9 cellular contexts compared by ENCODE assay signal in genomic region chr22:44669725-44670027, GRCh38. TPM values are rescaled to one million over a fixed set of nuclear protein-coding genes. Genes with fewer than 3 reads are reported as not detected.
DNase-seq lines count a peak whose midpoint lies in the region; ATAC-seq and TF ChIP-seq lines count a peak whose summit lies in the region.
"Had no signal": no experiment of that assay in that cellular context is flagged by ENCODE, and none has a peak within 500 bp of the region (broad histone marks: within the 10 kb centered on the region; RNA-seq: fewer than 3 reads in every experiment).

No MANE protein-coding gene starts in this region.

- ATAC-seq in heart right ventricle (peak in 1 of 8 donors; percentile 13), left ventricle myocardium superior (no peak), SK-N-SH treated with all-trans-retinoic acid at 6 μM for 48 hours (peak; percentile 49), aorta (ENCODE audit: low FRiP score) (no peak), GM18909 (IDR thresholded peaks at IDR 0.05; ENCODE audit: poor library complexity, unreplicated experiment) (no peak)

- H3K9me3 ChIP-seq in heart right ventricle = no peaks in the 10 kb centered on the region
- no peaks in the 10 kb centered on the region for H3K9me3 ChIP-seq in aorta (ENCODE audit: control insufficient read depth, low read length)

- peaks cover 0 to 27% (median 10%) of the 10 kb centered on the region in 7 donors for H3K27me3 ChIP-seq in heart right ventricle
- H3K27me3 ChIP-seq in aorta (ENCODE audit: control insufficient read depth in 1 of 2, insufficient read depth in 2 of 2, low read length in 1 of 2) = no peaks in the 10 kb centered on the region

- H3K36me3 ChIP-seq in heart right ventricle (no peaks in the 10 kb centered on the region), aorta (ENCODE audit: control insufficient read depth in 1 of 2, insufficient read depth in 2 of 2, low read length in 1 of 2) (no peaks in the 10 kb centered on the region)

- H3K27ac ChIP-seq in heart right ventricle (no peak overlapping the region), aorta (ENCODE audit: low read depth in 1 of 2, low read length in 2 of 2) (no peak overlapping the region)

- H3K4me3 ChIP-seq in heart right ventricle (peak overlapping the region in 2 of 10 donors; percentile 53 to 54), foreskin fibroblast (ENCODE audit: low read depth in 1 of 2, low read length in 2 of 2) (peak overlapping the region; percentile 50 to 83), aorta (ENCODE audit: low read length in 2 of 2) (no peak overlapping the region)

- WGBS in heart right ventricle, 2 donors = 56 to 76% methylated on average over 6 of the region's 6 CpGs
- 57 to 82% methylated on average over 6 of the region's 6 CpGs for WGBS in aorta, 2 donors

- peak in 6 of 9 donors; percentile 11 to 46 (median 21) for TF ChIP-seq CTCF in heart right ventricle (IDR thresholded peaks at IDR 0.05)
- peak; percentile 54 for TF ChIP-seq CTCF in foreskin fibroblast (IDR thresholded peaks at IDR 0.05; ENCODE audit: low read depth, low read length)

- intact Hi-C loops in heart right ventricle (cut with DNase I) (no loop called here), left ventricle myocardium superior (cut with micrococcal nuclease) (no loop called here), aorta (cut with DNase I) (no loop called here)

- H3K4me1 ChIP-seq in heart right ventricle (peaks cover 0 to 28% (median 7%) of the 10 kb centered on the region in 9 donors), aorta (ENCODE audit: control insufficient read depth in 1 of 2, insufficient read depth in 2 of 2, low read length in 2 of 2) (no peaks in the 10 kb centered on the region)

- DNase-seq in heart right ventricle = no peak
- no peak for DNase-seq in left ventricle myocardium superior
- peak in 1 of 2 donors; percentile 55 for DNase-seq in foreskin fibroblast
- DNase-seq in aorta = peak; percentile 34 to 48
- DNase-seq in T-helper 9 cell = no peak
- DNase-seq in NAMALWA (ENCODE audit: low spot score) = no peak
- DNase-seq: NCI-H2081 treated with DMSO at 0.1 percent for 48 hours had no signal

TF ChIP-seq in SK-N-SH treated with all-trans-retinoic acid at 6 μM for 48 hours, 23 proteins besides CTCF, POLR2A, EP300 and RAD21:
- TF ChIP-seq ISL1 (CRISPR knock-in tag; IDR thresholded peaks at IDR 0.05) = no peak
- no peak for TF ChIP-seq SNAI2 (CRISPR knock-in tag; IDR thresholded peaks at IDR 0.05)
- TF ChIP-seq ESRRG (CRISPR knock-in tag; IDR thresholded peaks at IDR 0.05) = no peak
- TF ChIP-seq CSRNP3 (CRISPR knock-in tag; IDR thresholded peaks at IDR 0.05) = no peak
- TF ChIP-seq TSHZ2 (CRISPR knock-in tag; IDR thresholded peaks at IDR 0.05) = no peak
- TF ChIP-seq PATZ1 (CRISPR knock-in tag; IDR thresholded peaks at IDR 0.05; ENCODE audit: borderline replicate concordance) = no peak

RNA-seq across cellular contexts. Expression of gene PRR5, which starts 32.3 kb away (rescaled TPM):
- 1 to 10 TPM in 9 of 10 donors, under 1 TPM in 1; 0.96 to 4.8 (median 2.9) TPM for total RNA-seq in heart right ventricle
- 1 to 10 TPM; 2.8 to 3.4 TPM for polyA plus RNA-seq in heart right ventricle
- 2.9 TPM for total RNA-seq in left ventricle myocardium superior
- 10 to 100 TPM in 1 of 2 donors, 1 to 10 TPM in 1; 9.9 to 15.3 TPM for total RNA-seq in aorta
- 1 to 10 TPM; 1.3 to 9.9 TPM for polyA plus RNA-seq in aorta

Comparison
In these comparisons a context has a peak if more than half of its experiments do, and no peak if none do; other contexts are left out.
1. DNase-seq: peak in aorta (2 of 2); none in heart right ventricle (0 of 2), left ventricle myocardium superior (single experiment), T-helper 9 cell (single experiment) and NAMALWA (single experiment).
2. H3K4me3 ChIP-seq: peak in foreskin fibroblast (2 of 2); none in aorta (0 of 2).